In genomic region chr15:55992769-55993110, GRCh38 we compare ENCODE assay signal across 2 cellular contexts.
TF ChIP-seq lines count a peak whose summit lies in the region.

No MANE protein-coding gene starts in this region.

TF ChIP-seq in H1, 55 proteins besides CTCF, POLR2A, EP300 and RAD21 (continued from another document):
- no peak for TF ChIP-seq TCF12 (IDR thresholded peaks at IDR 0.05; ENCODE audit: low read depth, low read length)

TF ChIP-seq in neural cell, 6 proteins besides CTCF, POLR2A, EP300 and RAD21 (continued from another document):
- TF ChIP-seq REST (IDR thresholded peaks at IDR 0.05; ENCODE audit: borderline replicate concordance), result no peak
TF ChIP-seq in neural cell: peak in this region for 0.
